In the genomic region with DNA sequence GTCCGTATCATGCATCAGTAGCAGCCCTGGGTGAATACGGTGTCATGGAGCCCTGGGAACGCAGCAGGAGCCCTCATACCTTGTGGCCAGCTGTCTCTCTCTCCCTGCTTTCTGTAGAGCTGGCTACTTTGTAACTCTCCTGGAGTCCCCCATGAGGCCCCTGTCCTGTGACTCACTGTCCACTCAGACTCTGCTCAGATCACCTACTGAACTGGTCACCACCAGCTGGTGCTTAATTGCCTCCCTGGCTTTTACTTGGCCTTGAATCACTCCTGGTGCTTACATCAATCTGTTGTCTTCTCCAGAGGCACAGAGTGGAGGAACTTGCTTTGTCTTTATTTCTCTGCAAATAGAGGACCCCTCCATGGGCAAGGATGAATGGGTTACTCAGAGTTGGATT, we compare ENCODE assay signal across 19 cellular contexts.
A peak's percentile ranks its signal among the peaks of the same experiment; 100 is the strongest.
DNase-seq lines count a peak whose midpoint lies in the region; ATAC-seq and TF ChIP-seq lines count a peak whose summit lies in the region.
"Had no signal": no experiment of that assay in that cellular context is flagged by ENCODE, and none has a peak within 500 bp of the region (broad histone marks: within the 10 kb centered on the region; RNA-seq: fewer than 3 reads in every experiment).

No MANE protein-coding gene starts in this region.

- H3K4me3 ChIP-seq in GM23248 = no peak overlapping the region
- H3K4me3 ChIP-seq in foreskin fibroblast (ENCODE audit: low read depth in 1 of 2, low read length in 2 of 2) = no peak overlapping the region
- H3K4me3 ChIP-seq: heart right ventricle, ovary had no signal

- H3K9ac ChIP-seq in GM23248 = no peak overlapping the region

- no peak overlapping the region for H3K27ac Mint-ChIP-seq in activated CD4-positive, alpha-beta T cell treated with anti-CD3 and anti-CD28 coated beads, Interleukin-2, amount 10 ng/mL, durations not matched to agents 24 days and 14 days
- H3K27ac Mint-ChIP-seq: activated T-cell treated with anti-CD3 and anti-CD28 coated beads, Interleukin-2, amount 50 U/mL, for 24 hours; natural killer cell treated with Interleukin-12 subunit alpha and Interleukin-12 subunit beta and Interleukin-15 and Interleukin-18, amount 100 ng/mL, for 72 hours had no signal

- H3F3A ChIP-seq in GM23248 (ENCODE audit: insufficient read depth) = no peaks in the 10 kb centered on the region

- H3K27me3 Mint-ChIP-seq in activated CD4-positive, alpha-beta T cell treated with anti-CD3 and anti-CD28 coated beads, Interleukin-2, amount 10 ng/mL, durations not matched to agents 24 days and 14 days = no peaks in the 10 kb centered on the region

- no peaks in the 10 kb centered on the region for H3K36me3 Mint-ChIP-seq in activated CD4-positive, alpha-beta T cell treated with anti-CD3 and anti-CD28 coated beads, Interleukin-2, amount 10 ng/mL, durations not matched to agents 24 days and 14 days (ENCODE audit: low read depth)
- H3K36me3 Mint-ChIP-seq: natural killer cell treated with Interleukin-12 subunit alpha and Interleukin-12 subunit beta and Interleukin-15 and Interleukin-18, amount 100 ng/mL, for 72 hours had no signal

- H2AFZ ChIP-seq in GM23248 = no peak overlapping the region

- H3K9me3 ChIP-seq in GM23248 (ENCODE audit: low read depth) = no peaks in the 10 kb centered on the region
- H3K9me3 ChIP-seq: heart right ventricle, ovary had no signal

- DNase-seq in AG20443 (ENCODE audit: low spot score) (peak; percentile 68), GM23248 (peak; percentile 72), RKO (ENCODE audit: low spot score) (peak; percentile 69), foreskin fibroblast (peak; percentile 6 to 22), pons (ENCODE audit: low spot score) (no peak), SHP77 treated with DMSO at 0.1 percent for 48 hours (lab: John Stamatoyannopoulos, UW) (no peak)
- no peak for DNase-seq in activated CD4-positive, alpha-beta T cell treated with anti-CD3 and anti-CD28 coated beads, Interleukin-2, amount 10 ng/mL, durations not matched to agents 24 days and 14 days
- DNase-seq: activated CD4-positive, CD25-positive, alpha-beta regulatory T cell treated with anti-CD3 and anti-CD28 coated beads, Interleukin-2, amount 50 U/mL, for 72 hours; activated naive CD4-positive, alpha-beta T cell treated with Interleukin-2 at 50 U/mL for 16 hours; activated T-cell treated with anti-CD3 and anti-CD28 coated beads, Interleukin-2, amount 50 U/mL, for 24 hours; DMS79; GOT3; heart right ventricle; midbrain; NCI-H1417; ovary had no signal

- no peaks in the 10 kb centered on the region for H3K27me3 ChIP-seq in GM23248 (replicated peaks; ENCODE audit: insufficient read depth)
- H3K27me3 ChIP-seq: heart right ventricle, ovary had no signal

- no peaks in the 10 kb centered on the region for H3K4me1 Mint-ChIP-seq in activated CD4-positive, alpha-beta T cell treated with anti-CD3 and anti-CD28 coated beads, Interleukin-2, amount 10 ng/mL, durations not matched to agents 24 days and 14 days

- no peaks in the 10 kb centered on the region for H3K9me3 Mint-ChIP-seq in activated CD4-positive, alpha-beta T cell treated with anti-CD3 and anti-CD28 coated beads, Interleukin-2, amount 10 ng/mL, durations not matched to agents 24 days and 14 days
- H3K9me3 Mint-ChIP-seq: activated T-cell treated with anti-CD3 and anti-CD28 coated beads, Interleukin-2, amount 50 U/mL, for 24 hours; natural killer cell treated with Interleukin-12 subunit alpha and Interleukin-12 subunit beta and Interleukin-15 and Interleukin-18, amount 100 ng/mL, for 72 hours had no signal

- H3K36me3 ChIP-seq in GM23248 (ENCODE audit: low read depth) = no peaks in the 10 kb centered on the region
- H3K36me3 ChIP-seq: heart right ventricle, ovary had no signal

- ATAC-seq in GM21447 (IDR thresholded peaks at IDR 0.05; ENCODE audit: unreplicated experiment) = no peak
- ATAC-seq: natural killer cell treated with Interleukin-12 subunit alpha and Interleukin-12 subunit beta and Interleukin-15 and Interleukin-18, amount 100 ng/mL, for 72 hours had no signal

- H3K27ac ChIP-seq in GM23248 = no peak overlapping the region
- H3K27ac ChIP-seq: ovary, RWPE1 had no signal

- in situ Hi-C loops in GM23248 (cut with MboI) = no loop called here

- intact Hi-C loops in activated CD4-positive, alpha-beta T cell treated with anti-CD3 and anti-CD28 coated beads, Interleukin-2, amount 10 ng/mL, durations not matched to agents 24 days and 14 days (cut with micrococcal nuclease) = no loop called here

- H3K9me2 ChIP-seq in GM23248 (ENCODE audit: insufficient read depth) = no peaks in the 10 kb centered on the region

- no peaks in the 10 kb centered on the region for H3K79me2 ChIP-seq in GM23248 (ENCODE audit: insufficient read depth)

- no peaks in the 10 kb centered on the region for H4K20me1 ChIP-seq in GM23248 (ENCODE audit: insufficient read depth)

- H3K4me3 Mint-ChIP-seq in activated CD4-positive, alpha-beta T cell treated with anti-CD3 and anti-CD28 coated beads, Interleukin-2, amount 10 ng/mL, durations not matched to agents 24 days and 14 days = no peak overlapping the region
- H3K4me3 Mint-ChIP-seq: activated T-cell treated with anti-CD3 and anti-CD28 coated beads, Interleukin-2, amount 50 U/mL, for 24 hours; natural killer cell treated with Interleukin-12 subunit alpha and Interleukin-12 subunit beta and Interleukin-15 and Interleukin-18, amount 100 ng/mL, for 72 hours had no signal

- 75 to 81% methylated on average over 3 of the region's 3 CpGs for WGBS in GM23248 (ENCODE audit: low coverage in 1 of 2, low lambda C conversion rate in 2 of 2, missing lambda C conversion rate in 2 of 2), 2 experiments

- H3K4me2 ChIP-seq in GM23248 (ENCODE audit: unreplicated experiment) = no peak overlapping the region

- TF ChIP-seq CTCF in foreskin fibroblast (IDR thresholded peaks at IDR 0.05; ENCODE audit: low read depth, low read length) = no peak

- H3K4me1 ChIP-seq in GM23248 (ENCODE audit: insufficient read depth) = peaks cover 16% of the 10 kb centered on the region; the same call in 1 of the 2 replicates

Comparison
In these comparisons a context has a peak if more than half of its experiments do, and no peak if none do; other contexts are left out.
1. DNase-seq: peak in AG20443 (single experiment), GM23248 (single experiment), RKO (single experiment) and foreskin fibroblast (2 of 2); none in pons (single experiment), SHP77 treated with DMSO at 0.1 percent for 48 hours (single experiment) and activated CD4-positive, alpha-beta T cell treated with anti-CD3 and anti-CD28 coated beads, Interleukin-2, amount 10 ng/mL, durations not matched to agents 24 days and 14 days (single experiment).